ENCODE assay signal across 18 cellular contexts in the genomic region with DNA sequence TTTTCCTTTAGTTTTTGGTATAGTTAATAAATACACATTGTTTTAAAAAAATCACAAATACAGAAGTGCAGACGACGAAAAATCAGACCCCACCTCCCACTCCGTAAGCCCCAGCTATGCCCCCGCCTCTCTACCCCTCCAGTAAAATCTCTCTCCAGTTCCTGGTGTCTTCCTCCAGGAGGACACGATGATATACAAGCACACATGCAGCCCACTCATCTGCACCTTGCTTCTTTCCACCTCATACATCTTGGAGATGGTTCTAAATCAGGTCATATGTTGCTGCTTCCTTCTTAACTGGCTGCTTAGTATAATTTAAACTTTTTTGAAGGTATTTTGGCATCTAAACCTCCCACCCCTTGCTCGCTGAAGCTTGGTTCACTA. TPM values are rescaled to one million over a fixed set of nuclear protein-coding genes. Genes with fewer than 3 reads are reported as not detected.
DNase-seq lines count a peak whose midpoint lies in the region; ATAC-seq, FAIRE-seq and TF ChIP-seq lines count a peak whose summit lies in the region.
"Had no signal": no experiment of that assay in that cellular context is flagged by ENCODE, and none has a peak within 500 bp of the region (broad histone marks: within the 10 kb centered on the region; RNA-seq: fewer than 3 reads in every experiment).

No MANE protein-coding gene starts in this region.

- POLR2A ChIA-PET in HepG2 (lab: Yijun Ruan, JAX): no interaction called here

- 15% methylated on average over 6 of the region's 6 CpGs for WGBS in HepG2 (ENCODE audit: low lambda C conversion rate)
- 47% methylated on average over 6 of the region's 6 CpGs for WGBS in right lobe of liver (ENCODE audit: insufficient coverage, low coverage, low lambda C conversion rate, missing lambda C conversion rate)
- WGBS in mesendoderm (ENCODE audit: extremely low coverage, insufficient coverage, low lambda C conversion rate): no CpG with 5 or more reads among the region's 6 CpGs

- H3K4me1 ChIP-seq in HepG2 (ENCODE audit: insufficient read depth, low read length) (peaks cover 23% of the 10 kb centered on the region), right lobe of liver (peaks cover 0 to 10% (median 0%) of the 10 kb centered on the region in 4 donors), mesendoderm (ENCODE audit: control insufficient read depth, low read depth, low read length) (peaks cover 7% of the 10 kb centered on the region)

- no peak overlapping the region for H2AFZ ChIP-seq in HepG2 (ENCODE audit: low read length)

- H3K27ac ChIP-seq in HepG2 (ENCODE audit: extremely low read length, insufficient read depth, low read length) (no peak overlapping the region), right lobe of liver (no peak overlapping the region), mesendoderm (ENCODE audit: low read depth, low read length) (no peak overlapping the region), coronary artery (no peak overlapping the region)
- H3K27ac ChIP-seq: KMS-11 had no signal

- H2BK120ac ChIP-seq in mesendoderm (ENCODE audit: low read depth, low read length): no peak overlapping the region

- H3K4me3 ChIP-seq in HepG2 (replicated peaks in 1 of 3; ENCODE audit: insufficient read depth in 1 of 3, low read depth in 2 of 3, low read length in 3 of 3): no peak overlapping the region
- H3K4me3 ChIP-seq in right lobe of liver: no peak overlapping the region
- H3K4me3 ChIP-seq in mesendoderm (ENCODE audit: low read length): no peak overlapping the region
- H3K4me3 ChIP-seq in coronary artery: no peak overlapping the region

- DNase-seq in HepG2 (ENCODE audit: low spot score) (no peak), right lobe of liver (no peak), mesendoderm (no peak), NCI-H1417 (lab: John Stamatoyannopoulos, UW) (no peak), GM03348 (ENCODE audit: low spot score) (no peak), coronary artery (ENCODE audit: low spot score) (no peak)
- no peak for DNase-seq in activated T-helper 1 cell treated with anti-CD3 and anti-CD28 coated beads, Interleukin-12 subunit alpha, Interleukin-12 subunit beta, Interleukin-2, Interleukin-4 antibody, amounts not matched to agents 30 ng/mL and 10 ng/mL and 1 ng/mL, durations not matched to agents 14 hours and 24 hours and 36 hours (ENCODE audit: low spot score)
- no peak for DNase-seq in stimulated activated CD4-positive, alpha-beta T cell treated with anti-CD3 and anti-CD28 coated beads, Interleukin-2, amount 100 ng/mL, for 24 hours
- DNase-seq: activated CD4-positive, alpha-beta T cell treated with anti-CD3 and anti-CD28 coated beads for 1 hour; activated naive CD8-positive, alpha-beta T cell treated with anti-CD3 and anti-CD28 coated beads, Interleukin-2, amount 10 ng/mL, durations not matched to agents 7 days and 5 days; NCI-H1436 treated with DMSO at 0.1 percent for 48 hours; NCI-H510A treated with DMSO at 0.1 percent for 48 hours; stimulated activated CD4-positive, alpha-beta T cell treated with anti-CD3 and anti-CD28 coated beads, Interleukin-4, amount 100 ng/mL, for 1 hour had no signal

- intact Hi-C loops in HepG2 (cut with micrococcal nuclease; ENCODE audit: unreplicated experiment): loop anchor here (5.0 kb wide), 1 partner anchor 84 kb away; no protein-coding TSS in a partner anchor
- intact Hi-C loops in right lobe of liver (cut with DNase I): no loop called here
- intact Hi-C loops in activated T-helper 1 cell treated with anti-CD3 and anti-CD28 coated beads, Interleukin-12 subunit alpha, Interleukin-12 subunit beta, Interleukin-2, Interleukin-4 antibody, amounts not matched to agents 30 ng/mL and 10 ng/mL and 1 ng/mL, durations not matched to agents 14 hours and 24 hours and 36 hours (cut with micrococcal nuclease): no loop called here

- peak; percentile 13; the same call in 1 of the 3 replicates for ATAC-seq in HepG2
- ATAC-seq in right lobe of liver: no peak

- H2AK5ac ChIP-seq in mesendoderm (ENCODE audit: low read length): no peak overlapping the region

- no peak overlapping the region for H3K23ac ChIP-seq in mesendoderm (ENCODE audit: low read length)

- H4K8ac ChIP-seq in mesendoderm (ENCODE audit: low read depth, low read length): no peak overlapping the region

- H3K9ac ChIP-seq in HepG2 (ENCODE audit: insufficient read depth, low read depth, low read length): no peak overlapping the region
- H3K9ac ChIP-seq in mesendoderm (ENCODE audit: low read length): no peak overlapping the region
- H3K9ac ChIP-seq: KMS-11 had no signal

- H3K27me3 ChIP-seq in HepG2 (ENCODE audit: control insufficient read depth in 1 of 2, insufficient read depth in 2 of 2, low read length in 2 of 2): peaks cover 30 to 96% of the 10 kb centered on the region in 2 experiments
- H3K27me3 ChIP-seq in right lobe of liver: peaks cover 17 to 19% of the 10 kb centered on the region in 2 donors
- peaks cover 30% of the 10 kb centered on the region for H3K27me3 ChIP-seq in mesendoderm (ENCODE audit: insufficient read depth, low read length, poor library complexity)

- H3K9me3 Mint-ChIP-seq in activated T-helper 1 cell treated with anti-CD3 and anti-CD28 coated beads, Interleukin-12 subunit alpha, Interleukin-12 subunit beta, Interleukin-2, Interleukin-4 antibody, amounts not matched to agents 30 ng/mL and 10 ng/mL and 1 ng/mL, durations not matched to agents 14 hours and 24 hours and 36 hours: no peaks in the 10 kb centered on the region
- H3K9me3 Mint-ChIP-seq: activated naive CD8-positive, alpha-beta T cell treated with anti-CD3 and anti-CD28 coated beads, Interleukin-2, amount 10 ng/mL, durations not matched to agents 7 days and 5 days; central memory CD8-positive, alpha-beta T cell; T-helper 1 cell treated with Interleukin-12 subunit alpha and Interleukin-12 subunit beta and Interleukin-4 antibody, amounts not matched to agents 30 μg/mL and 1 μg/mL, for 36 hours had no signal

- no TSS peak for BruUV-seq in HepG2 (replicated peaks; lab: Mats Ljungman, UMichigan)

- no peak overlapping the region for H2BK5ac ChIP-seq in mesendoderm (ENCODE audit: low read length)

- TF ChIP-seq CTCF in HepG2 (CRISPR knock-in tag; IDR thresholded peaks at IDR 0.05) (no peak), right lobe of liver (IDR thresholded peaks at IDR 0.05) (no peak), coronary artery (IDR thresholded peaks at IDR 0.05) (no peak)

- H3K36me3 ChIP-seq in HepG2 (replicated peaks in 1 of 2; ENCODE audit: control insufficient read depth in 1 of 2, insufficient read depth in 2 of 2, low read length in 2 of 2) (no peaks in the 10 kb centered on the region), right lobe of liver (no peaks in the 10 kb centered on the region), mesendoderm (ENCODE audit: control insufficient read depth, insufficient read depth, low read length) (no peaks in the 10 kb centered on the region)

- H2BK15ac ChIP-seq in mesendoderm (replicated peaks; ENCODE audit: low read depth): no peak overlapping the region

- H3K4me3 Mint-ChIP-seq in activated T-helper 1 cell treated with anti-CD3 and anti-CD28 coated beads, Interleukin-12 subunit alpha, Interleukin-12 subunit beta, Interleukin-2, Interleukin-4 antibody, amounts not matched to agents 30 ng/mL and 10 ng/mL and 1 ng/mL, durations not matched to agents 14 hours and 24 hours and 36 hours: no peak overlapping the region
- H3K4me3 Mint-ChIP-seq: activated naive CD8-positive, alpha-beta T cell treated with anti-CD3 and anti-CD28 coated beads, Interleukin-2, amount 10 ng/mL, durations not matched to agents 7 days and 5 days; central memory CD8-positive, alpha-beta T cell; T-helper 1 cell treated with Interleukin-12 subunit alpha and Interleukin-12 subunit beta and Interleukin-4 antibody, amounts not matched to agents 30 μg/mL and 1 μg/mL, for 36 hours had no signal

- no peaks in the 10 kb centered on the region for H3K36me3 Mint-ChIP-seq in activated T-helper 1 cell treated with anti-CD3 and anti-CD28 coated beads, Interleukin-12 subunit alpha, Interleukin-12 subunit beta, Interleukin-2, Interleukin-4 antibody, amounts not matched to agents 30 ng/mL and 10 ng/mL and 1 ng/mL, durations not matched to agents 14 hours and 24 hours and 36 hours (ENCODE audit: low read depth)
- H3K36me3 Mint-ChIP-seq: activated naive CD8-positive, alpha-beta T cell treated with anti-CD3 and anti-CD28 coated beads, Interleukin-2, amount 10 ng/mL, durations not matched to agents 7 days and 5 days had no signal

- peaks cover 26% of the 10 kb centered on the region; the same call in 1 of the 2 replicates for H4K20me1 ChIP-seq in HepG2 (ENCODE audit: insufficient read depth, low read length)

- no peak overlapping the region for H3K18ac ChIP-seq in mesendoderm (ENCODE audit: low read length)

- in situ Hi-C loops in HepG2 (cut with HindIII; ENCODE audit: extremely low pct_ligation_motif_present, low pct_unique_long_range_greater_than_20kb): no loop called here

- H3K27ac Mint-ChIP-seq in activated T-helper 1 cell treated with anti-CD3 and anti-CD28 coated beads, Interleukin-12 subunit alpha, Interleukin-12 subunit beta, Interleukin-2, Interleukin-4 antibody, amounts not matched to agents 30 ng/mL and 10 ng/mL and 1 ng/mL, durations not matched to agents 14 hours and 24 hours and 36 hours: peak overlapping the region; percentile 44
- H3K27ac Mint-ChIP-seq: activated naive CD8-positive, alpha-beta T cell treated with anti-CD3 and anti-CD28 coated beads, Interleukin-2, amount 10 ng/mL, durations not matched to agents 7 days and 5 days; T-helper 1 cell treated with Interleukin-12 subunit alpha and Interleukin-12 subunit beta and Interleukin-4 antibody, amounts not matched to agents 30 μg/mL and 1 μg/mL, for 36 hours had no signal

- no peak for TF ChIP-seq EP300 in HepG2 (IDR thresholded peaks at IDR 0.05; ENCODE audit: low read depth in 2 of 2, low read length in 2 of 2)
- no peak for TF ChIP-seq EP300 in HepG2 (CRISPR knock-in tag; IDR thresholded peaks at IDR 0.05; ENCODE audit: borderline replicate concordance)

- no peak overlapping the region for H4K5ac ChIP-seq in mesendoderm (ENCODE audit: low read length)

- FAIRE-seq in HepG2 (lab: Jason Lieb, UNC): no peak
- FAIRE-seq: endothelial cell of umbilical vein had no signal

- TF ChIP-seq RAD21 in HepG2 (CRISPR knock-in tag; IDR thresholded peaks at IDR 0.05): no peak

- H3K56ac ChIP-seq in mesendoderm (ENCODE audit: low read length): no peak overlapping the region

- TF ChIP-seq POLR2A in HepG2 (IDR thresholded peaks at IDR 0.05; ENCODE audit: insufficient read depth in 1 of 2, low read depth in 2 of 2, low read length in 2 of 2): no peak
- no peak for TF ChIP-seq POLR2A in right lobe of liver (IDR thresholded peaks at IDR 0.05)

- H3K4me2 ChIP-seq in HepG2 (ENCODE audit: low read depth, low read length): peak overlapping the region; percentile 48
- peak overlapping the region; percentile 15 for H3K4me2 ChIP-seq in mesendoderm (ENCODE audit: low read length)
- H3K4me2 ChIP-seq: KMS-11 had no signal

- no peaks in the 10 kb centered on the region for H3K79me1 ChIP-seq in mesendoderm (ENCODE audit: low read length)

- H3K9me3 ChIP-seq in HepG2 (ENCODE audit: low read length): no peaks in the 10 kb centered on the region
- H3K9me3 ChIP-seq in right lobe of liver: no peaks in the 10 kb centered on the region

- H3K27me3 Mint-ChIP-seq in activated T-helper 1 cell treated with anti-CD3 and anti-CD28 coated beads, Interleukin-12 subunit alpha, Interleukin-12 subunit beta, Interleukin-2, Interleukin-4 antibody, amounts not matched to agents 30 ng/mL and 10 ng/mL and 1 ng/mL, durations not matched to agents 14 hours and 24 hours and 36 hours (ENCODE audit: insufficient read depth): peaks cover 78% of the 10 kb centered on the region

- CTCF ChIA-PET in HepG2 (lab: Yijun Ruan, JAX; ENCODE audit: low intra/inter-chr PET ratio, low total read pairs): no interaction called here

- H3K4ac ChIP-seq in mesendoderm (ENCODE audit: low read depth, low read length): no peak overlapping the region

- H3K79me2 ChIP-seq in HepG2 (ENCODE audit: insufficient read depth, low read length) (no peaks in the 10 kb centered on the region), mesendoderm (ENCODE audit: control insufficient read depth, insufficient read depth, low read length) (no peaks in the 10 kb centered on the region)

- peaks cover 5% of the 10 kb centered on the region for H3K4me1 Mint-ChIP-seq in activated T-helper 1 cell treated with anti-CD3 and anti-CD28 coated beads, Interleukin-12 subunit alpha, Interleukin-12 subunit beta, Interleukin-2, Interleukin-4 antibody, amounts not matched to agents 30 ng/mL and 10 ng/mL and 1 ng/mL, durations not matched to agents 14 hours and 24 hours and 36 hours (ENCODE audit: low read depth)
- H3K4me1 Mint-ChIP-seq: activated naive CD8-positive, alpha-beta T cell treated with anti-CD3 and anti-CD28 coated beads, Interleukin-2, amount 10 ng/mL, durations not matched to agents 7 days and 5 days had no signal

RNA-seq across cellular contexts. Expression of a gene that starts 2.7 kb away (rescaled TPM):
- total RNA-seq in HepG2 (2016; rRNA removed; fragmentation: Illumina TruSeq; extraction: Trizol) (not detected in 2 replicates), right lobe of liver (not detected)
- not detected in 2 replicates for total RNA-seq in HepG2 (2016; cell fraction: cytosol; rRNA removed; fragmentation: Illumina TruSeq; extraction: Trizol; ENCODE audit: low read depth)
- total RNA-seq in HepG2 (2016; cell fraction: insoluble cytoplasmic fraction; rRNA removed; fragmentation: Illumina TruSeq; extraction: Trizol): not detected in 2 replicates
- not detected in 2 replicates for total RNA-seq in HepG2 (2016; cell fraction: membrane; rRNA removed; fragmentation: Illumina TruSeq; extraction: Trizol)
- not detected in 2 replicates for total RNA-seq in HepG2 (2016; cell fraction: nucleus; rRNA removed; fragmentation: Illumina TruSeq; extraction: Trizol)
- polyA plus RNA-seq in HepG2 (2011; rRNA removed): not detected in 2 replicates
- polyA plus RNA-seq in HepG2 (2011; cell fraction: cytosol; rRNA removed): not detected in 2 replicates
- polyA plus RNA-seq in HepG2 (2011; cell fraction: nucleus; rRNA removed): not detected in 2 replicates
- not detected in 2 replicates for polyA plus RNA-seq in HepG2 (2012)
- not detected in 2 replicates for polyA plus RNA-seq in HepG2 (2016; cell fraction: cytosol; fragmentation: Illumina TruSeq; extraction: Trizol; ENCODE audit: low read depth)
- not detected in 2 replicates for polyA plus RNA-seq in HepG2 (2016; cell fraction: insoluble cytoplasmic fraction; fragmentation: Illumina TruSeq; extraction: Trizol; ENCODE audit: low read depth)
- not detected in 2 replicates for polyA plus RNA-seq in HepG2 (2016; cell fraction: membrane; fragmentation: Illumina TruSeq; extraction: Trizol; ENCODE audit: low read depth)
- polyA plus RNA-seq in HepG2 (2016; cell fraction: nucleus; fragmentation: Illumina TruSeq; extraction: Trizol; ENCODE audit: insufficient read depth, low read depth): not detected in 2 replicates
- not detected in 2 replicates for polyA minus RNA-seq in HepG2 (2011; rRNA and poly(A)+ RNA removed; ENCODE audit: low replicate concordance)
- polyA minus RNA-seq in HepG2 (2011; cell fraction: cytosol; rRNA and poly(A)+ RNA removed): not detected in 2 replicates
- not detected in 2 replicates for polyA minus RNA-seq in HepG2 (2011; cell fraction: nucleus; rRNA and poly(A)+ RNA removed)
- 0.12 and 0.21 TPM in 2 replicates for total RNA-seq in activated T-helper 1 cell treated with anti-CD3 and anti-CD28 coated beads, Interleukin-12 subunit alpha, Interleukin-12 subunit beta, Interleukin-2, Interleukin-4 antibody, amounts not matched to agents 30 ng/mL and 10 ng/mL and 1 ng/mL, durations not matched to agents 14 hours and 24 hours and 36 hours
- polyA plus RNA-seq in mesendoderm (2013, experiment 1 of 2): 6.6 TPM
- polyA plus RNA-seq in mesendoderm (2013, experiment 2 of 2): 6.4 TPM
- total RNA-seq: activated naive CD8-positive, alpha-beta T cell treated with anti-CD3 and anti-CD28 coated beads, Interleukin-2, amount 10 ng/mL, durations not matched to agents 7 days and 5 days; endothelial cell of umbilical vein; myocyte had no signal
- polyA plus RNA-seq: endothelial cell of umbilical vein had no signal
